8 cellular contexts compared by ENCODE assay signal in the genomic region with DNA sequence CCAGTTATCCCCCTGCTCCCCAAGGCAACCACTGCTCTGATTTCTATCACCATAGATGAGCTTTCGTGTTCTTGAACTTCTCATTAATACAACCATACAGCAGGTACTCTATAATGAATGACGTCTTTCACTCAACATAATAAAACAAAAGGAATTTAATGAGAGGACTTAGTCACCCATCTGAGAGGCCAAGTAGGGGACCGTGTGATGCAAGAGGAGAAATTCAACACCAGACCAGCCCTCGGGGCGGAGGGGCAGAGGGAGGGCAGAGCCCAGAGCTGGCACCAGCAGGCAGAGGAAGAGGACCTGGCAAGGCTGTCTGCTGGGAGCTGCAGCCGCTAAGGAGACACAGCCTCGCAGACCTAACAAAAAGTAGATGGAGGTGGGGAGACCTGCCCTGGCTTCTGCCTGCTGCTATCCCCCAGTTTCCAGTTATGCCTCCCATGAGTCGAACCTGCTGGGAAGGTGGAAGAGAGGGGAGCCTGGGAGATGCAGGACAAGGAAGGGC. TPM values are rescaled to one million over a fixed set of nuclear protein-coding genes. Genes with fewer than 3 reads are reported as not detected.
DNase-seq lines count a peak whose midpoint lies in the region; ATAC-seq and TF ChIP-seq lines count a peak whose summit lies in the region.

No MANE protein-coding gene starts in this region.

- no peak overlapping the region for H3K4ac ChIP-seq in mesendoderm (ENCODE audit: low read depth, low read length)

- H3K4me2 ChIP-seq in mesendoderm (ENCODE audit: low read length) = peak overlapping the region; percentile 14

- peaks cover 3% of the 10 kb centered on the region for H3K4me1 ChIP-seq in mesendoderm (ENCODE audit: control insufficient read depth, low read depth, low read length)

- no peaks in the 10 kb centered on the region for H3K36me3 ChIP-seq in mesendoderm (ENCODE audit: control insufficient read depth, insufficient read depth, low read length)

- H2BK15ac ChIP-seq in mesendoderm (replicated peaks; ENCODE audit: low read depth) = no peak overlapping the region

- H3K27ac ChIP-seq in coronary artery = peak overlapping the region; percentile 53 to 87
- no peak overlapping the region for H3K27ac ChIP-seq in mesendoderm (ENCODE audit: low read depth, low read length)

- no peaks in the 10 kb centered on the region for H3K79me2 ChIP-seq in mesendoderm (ENCODE audit: control insufficient read depth, insufficient read depth, low read length)

- H3K56ac ChIP-seq in mesendoderm (ENCODE audit: low read length) = peak overlapping the region; percentile 68

- peak; percentile 55 for DNase-seq in ELF-1 (ENCODE audit: low read depth, low spot score)
- DNase-seq in NCI-H2171 (lab: John Stamatoyannopoulos, UW) = peak; percentile 86
- peak; percentile 94 for DNase-seq in coronary artery (ENCODE audit: low spot score)
- peak; percentile 78 for DNase-seq in mesendoderm
- DNase-seq in NCI-H2227 (lab: John Stamatoyannopoulos, UW; ENCODE audit: unreplicated experiment) = no peak
- no peak for DNase-seq in OCI-M2 (lab: John Stamatoyannopoulos, UW; ENCODE audit: unreplicated experiment)

- H4K5ac ChIP-seq in mesendoderm (ENCODE audit: low read length) = no peak overlapping the region

- H3K79me1 ChIP-seq in mesendoderm (ENCODE audit: low read length) = no peaks in the 10 kb centered on the region

- peak overlapping the region; percentile 29 for H3K18ac ChIP-seq in mesendoderm (ENCODE audit: low read length)

- H3K4me3 ChIP-seq in coronary artery (peak overlapping the region; percentile 51), mesendoderm (ENCODE audit: low read length) (no peak overlapping the region)

- peak overlapping the region; percentile 10 for H2BK5ac ChIP-seq in mesendoderm (ENCODE audit: low read length)

- no peak overlapping the region for H4K8ac ChIP-seq in mesendoderm (ENCODE audit: low read depth, low read length)

- no peak overlapping the region for H3K23ac ChIP-seq in mesendoderm (ENCODE audit: low read length)

- H3K9ac ChIP-seq in mesendoderm (ENCODE audit: low read length) = peak overlapping the region; percentile 30

- ATAC-seq in GM19351 (IDR thresholded peaks at IDR 0.05; ENCODE audit: unreplicated experiment) (no peak), GM18907 (IDR thresholded peaks at IDR 0.05; ENCODE audit: unreplicated experiment) (no peak)

- H2BK120ac ChIP-seq in mesendoderm (ENCODE audit: low read depth, low read length) = no peak overlapping the region

- TF ChIP-seq CTCF in coronary artery (IDR thresholded peaks at IDR 0.05) = no peak

- no peak overlapping the region for H2AK5ac ChIP-seq in mesendoderm (ENCODE audit: low read length)

- WGBS in mesendoderm (ENCODE audit: extremely low coverage, insufficient coverage, low lambda C conversion rate) = no CpG with 5 or more reads among the region's 8 CpGs

- no peaks in the 10 kb centered on the region for H3K27me3 ChIP-seq in mesendoderm (ENCODE audit: insufficient read depth, low read length, poor library complexity)

RNA-seq across cellular contexts. Expression of a gene that starts 13.7 kb away (rescaled TPM):
- polyA plus RNA-seq in mesendoderm (2013, experiment 1 of 2) = not detected
- polyA plus RNA-seq in mesendoderm (2013, experiment 2 of 2) = not detected

RNA-seq across cellular contexts. Expression of a gene that starts 16.8 kb away (rescaled TPM):
- 0.55 TPM for polyA plus RNA-seq in mesendoderm (2013, experiment 1 of 2)
- polyA plus RNA-seq in mesendoderm (2013, experiment 2 of 2) = 0.67 TPM

Comparison
In these comparisons a context has a peak if more than half of its experiments do, and no peak if none do; other contexts are left out.
1. DNase-seq: peak in ELF-1 (single experiment), NCI-H2171 (single experiment), coronary artery (single experiment) and mesendoderm (single experiment); none in NCI-H2227 (single experiment) and OCI-M2 (single experiment).